ENCODE assay signal across 17 cellular contexts in the genomic region with DNA sequence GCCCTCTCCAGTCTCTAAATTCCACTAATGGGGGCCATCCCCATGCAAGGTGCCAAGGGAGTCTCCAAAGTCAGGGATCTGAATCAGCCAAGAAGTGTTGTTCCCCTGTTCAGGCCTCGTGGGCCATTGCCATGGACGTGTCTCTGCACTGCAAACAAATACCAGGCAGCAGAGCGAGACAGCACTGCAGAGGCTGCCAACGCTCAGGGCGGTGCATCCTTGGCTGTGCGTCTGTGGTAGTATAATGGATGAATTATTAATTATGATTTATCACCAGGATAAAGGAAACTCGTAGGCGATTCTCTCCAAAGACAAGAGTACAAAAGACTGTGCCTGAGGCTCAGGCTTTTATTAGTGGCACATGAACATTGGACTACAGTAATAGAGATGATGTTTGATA.
A peak's percentile ranks its signal among the peaks of the same experiment; 100 is the strongest.
DNase-seq lines count a peak whose midpoint lies in the region; ATAC-seq and TF ChIP-seq lines count a peak whose summit lies in the region.
"Had no signal": no experiment of that assay in that cellular context is flagged by ENCODE, and none has a peak within 500 bp of the region (broad histone marks: within the 10 kb centered on the region; RNA-seq: fewer than 3 reads in every experiment).

No MANE protein-coding gene starts in this region.

- no peaks in the 10 kb centered on the region for H3K36me3 Mint-ChIP-seq in activated CD8-positive, alpha-beta memory T cell treated with anti-CD3 and anti-CD28 coated beads, Interleukin-2, amount 10 ng/mL, durations not matched to agents 7 days and 5 days
- H3K36me3 Mint-ChIP-seq: activated naive CD4-positive, alpha-beta T cell treated with anti-CD3 and anti-CD28 coated beads, Interleukin-2, amount 10 ng/mL, durations not matched to agents 7 days and 5 days; CD14-positive monocyte had no signal

- peaks cover 3% of the 10 kb centered on the region for H3K9me3 ChIP-seq in suprapubic skin
- H3K9me3 ChIP-seq: psoas muscle had no signal

- no peak overlapping the region for H3K4me3 ChIP-seq in epithelial cell of proximal tubule (ENCODE audit: low read depth, low read length)
- no peak overlapping the region for H3K4me3 ChIP-seq in suprapubic skin
- H3K4me3 ChIP-seq: psoas muscle had no signal

- H3K27me3 Mint-ChIP-seq in activated CD8-positive, alpha-beta memory T cell treated with anti-CD3 and anti-CD28 coated beads, Interleukin-2, amount 10 ng/mL, durations not matched to agents 7 days and 5 days: no peaks in the 10 kb centered on the region
- H3K27me3 Mint-ChIP-seq: activated naive CD4-positive, alpha-beta T cell treated with anti-CD3 and anti-CD28 coated beads, Interleukin-2, amount 10 ng/mL, durations not matched to agents 7 days and 5 days had no signal

- CTCF ChIA-PET in activated CD8-positive, alpha-beta memory T cell treated with anti-CD3 and anti-CD28 coated beads, Interleukin-2, amount 10 ng/mL, durations not matched to agents 7 days and 5 days (lab: Charles Lee): no interaction called here

- ATAC-seq in activated CD8-positive, alpha-beta memory T cell treated with anti-CD3 and anti-CD28 coated beads, Interleukin-2, amount 10 ng/mL, durations not matched to agents 7 days and 5 days: no peak
- ATAC-seq: naive thymus-derived CD8-positive, alpha-beta T cell; psoas muscle had no signal

- no peaks in the 10 kb centered on the region for H3K9me3 Mint-ChIP-seq in activated CD8-positive, alpha-beta memory T cell treated with anti-CD3 and anti-CD28 coated beads, Interleukin-2, amount 10 ng/mL, durations not matched to agents 7 days and 5 days (ENCODE audit: low read depth)

- no peaks in the 10 kb centered on the region for H3K36me3 ChIP-seq in suprapubic skin

- 20% methylated on average over 8 of the region's 8 CpGs for WGBS in suprapubic skin

- no peak overlapping the region for H3K4me3 Mint-ChIP-seq in activated CD8-positive, alpha-beta memory T cell treated with anti-CD3 and anti-CD28 coated beads, Interleukin-2, amount 10 ng/mL, durations not matched to agents 7 days and 5 days
- H3K4me3 Mint-ChIP-seq: activated naive CD4-positive, alpha-beta T cell treated with anti-CD3 and anti-CD28 coated beads, Interleukin-2, amount 10 ng/mL, durations not matched to agents 7 days and 5 days; activated T-cell treated with anti-CD3 and anti-CD28 coated beads, Interleukin-2, amount 50 U/mL, for 24 hours; CD14-positive monocyte; naive thymus-derived CD8-positive, alpha-beta T cell had no signal

- DNase-seq in NCI-H146 (lab: John Stamatoyannopoulos, UW) (peak; percentile 58), NCI-H146 treated with DMSO at 0.1 percent for 48 hours (lab: John Stamatoyannopoulos, UW; ENCODE audit: unreplicated experiment) (no peak), NCI-H1105 treated with DMSO at 0.1 percent for 48 hours (lab: John Stamatoyannopoulos, UW) (peak; percentile 81), epithelial cell of proximal tubule (ENCODE audit: low read depth) (peak; percentile 1), suprapubic skin (ENCODE audit: low spot score in 2 of 2) (peak; percentile 72 to 83), LoVo (ENCODE audit: low spot score) (no peak)
- no peak for DNase-seq in stimulated activated naive CD4-positive, alpha-beta T cell (lab: John Stamatoyannopoulos, UW)
- no peak for DNase-seq in activated CD8-positive, alpha-beta memory T cell treated with anti-CD3 and anti-CD28 coated beads, Interleukin-2, amount 10 ng/mL, durations not matched to agents 7 days and 5 days
- DNase-seq: 8988T; activated CD4-positive, alpha-beta T cell treated with anti-CD3 and anti-CD28 coated beads, Interleukin-2, amount 50 U/mL, for 4 hours; activated naive CD4-positive, alpha-beta T cell treated with anti-CD3 and anti-CD28 coated beads, Interleukin-2, amount 10 ng/mL, durations not matched to agents 7 days and 5 days; activated T-cell treated with anti-CD3 and anti-CD28 coated beads, Interleukin-2, amount 50 U/mL, for 24 hours; Kasumi-1; naive thymus-derived CD8-positive, alpha-beta T cell; NCI-H1930; psoas muscle had no signal

- no peak for TF ChIP-seq POLR2A in suprapubic skin (IDR thresholded peaks at IDR 0.05)

- no peak for TF ChIP-seq EP300 in suprapubic skin (IDR thresholded peaks at IDR 0.05)

- peak overlapping the region; percentile 25 for H3K27ac ChIP-seq in suprapubic skin
- H3K27ac ChIP-seq: psoas muscle had no signal

- peaks cover 20% of the 10 kb centered on the region for H3K27me3 ChIP-seq in suprapubic skin

- H3K27ac Mint-ChIP-seq in activated CD8-positive, alpha-beta memory T cell treated with anti-CD3 and anti-CD28 coated beads, Interleukin-2, amount 10 ng/mL, durations not matched to agents 7 days and 5 days: no peak overlapping the region
- H3K27ac Mint-ChIP-seq: activated naive CD4-positive, alpha-beta T cell treated with anti-CD3 and anti-CD28 coated beads, Interleukin-2, amount 10 ng/mL, durations not matched to agents 7 days and 5 days; activated T-cell treated with anti-CD3 and anti-CD28 coated beads, Interleukin-2, amount 50 U/mL, for 24 hours; CD14-positive monocyte; naive thymus-derived CD8-positive, alpha-beta T cell had no signal

- peaks cover 6% of the 10 kb centered on the region for H3K4me1 ChIP-seq in suprapubic skin
- H3K4me1 ChIP-seq: psoas muscle had no signal

- TF ChIP-seq CTCF in epithelial cell of proximal tubule (conservative IDR thresholded peaks at IDR 0.05; ENCODE audit: low read depth, low read length): no peak
- TF ChIP-seq CTCF in suprapubic skin (IDR thresholded peaks at IDR 0.05): no peak

- no peaks in the 10 kb centered on the region for H3K4me1 Mint-ChIP-seq in activated CD8-positive, alpha-beta memory T cell treated with anti-CD3 and anti-CD28 coated beads, Interleukin-2, amount 10 ng/mL, durations not matched to agents 7 days and 5 days
- H3K4me1 Mint-ChIP-seq: activated naive CD4-positive, alpha-beta T cell treated with anti-CD3 and anti-CD28 coated beads, Interleukin-2, amount 10 ng/mL, durations not matched to agents 7 days and 5 days; CD14-positive monocyte; naive thymus-derived CD8-positive, alpha-beta T cell had no signal

Comparison
In these comparisons a context has a peak if more than half of its experiments do, and no peak if none do; other contexts are left out.
1. DNase-seq: peak in NCI-H146 (single experiment), NCI-H1105 treated with DMSO at 0.1 percent for 48 hours (single experiment), epithelial cell of proximal tubule (single experiment) and suprapubic skin (2 of 2); none in NCI-H146 treated with DMSO at 0.1 percent for 48 hours (single experiment), stimulated activated naive CD4-positive, alpha-beta T cell (0 of 6), activated CD8-positive, alpha-beta memory T cell treated with anti-CD3 and anti-CD28 coated beads, Interleukin-2, amount 10 ng/mL, durations not matched to agents 7 days and 5 days (single experiment) and LoVo (single experiment).